ENCODE assay signal across 9 cellular contexts in genomic region chr12:52867636-52868035, GRCh38. TPM values are rescaled to one million over a fixed set of nuclear protein-coding genes. Genes with fewer than 3 reads are reported as not detected.
DNase-seq lines count a peak whose midpoint lies in the region; ATAC-seq and TF ChIP-seq lines count a peak whose summit lies in the region.
"Had no signal": no experiment of that assay in that cellular context is flagged by ENCODE, and none has a peak within 500 bp of the region (broad histone marks: within the 10 kb centered on the region; RNA-seq: fewer than 3 reads in every experiment).

No MANE protein-coding gene starts in this region.

- H3K36me3 Mint-ChIP-seq in activated T-cell treated with anti-CD3 and anti-CD28 coated beads, Interleukin-2, amount 50 U/mL, for 72 hours (ENCODE audit: insufficient read depth in 2 of 2) = no peaks in the 10 kb centered on the region
- H3K36me3 Mint-ChIP-seq in activated naive CD4-positive, alpha-beta T cell treated with anti-CD3 and anti-CD28 coated beads, Interleukin-2, amount 10 ng/mL, durations not matched to agents 7 days and 5 days = no peaks in the 10 kb centered on the region
- no peaks in the 10 kb centered on the region for H3K36me3 Mint-ChIP-seq in type B pancreatic cell

- DNase-seq in activated T-cell treated with anti-CD3 and anti-CD28 coated beads for 24 hours (ENCODE audit: low read depth) (peak; percentile 14), lower leg skin (ENCODE audit: low spot score in 2 of 2) (peak; percentile 87 to 96), type B pancreatic cell (ENCODE audit: extremely low spot score, unreplicated experiment) (no peak), SIG-M5 (lab: John Stamatoyannopoulos, UW) (no peak)
- DNase-seq in activated T-cell treated with anti-CD3 and anti-CD28 coated beads, Interleukin-2, amount 50 U/mL, for 72 hours = no peak
- DNase-seq in activated naive CD4-positive, alpha-beta T cell treated with anti-CD3 and anti-CD28 coated beads, Interleukin-2, amount 10 ng/mL, durations not matched to agents 7 days and 5 days = peak; percentile 69

- H3K4me3 ChIP-seq in lower leg skin (ENCODE audit: low read depth, poor library complexity, severe bottlenecking) = no peak overlapping the region

- 3 to 15% methylated on average over 8 to 9 of the region's 9 CpGs for WGBS in lower leg skin, 2 donors

- intact Hi-C loops in lower leg skin (cut with DNase I; ENCODE audit: low total_unique reads) = loop anchor here (5.0 to 10.0 kb wide), 2 partner anchors 183 to 290 kb away; partner anchors contain the start of gene KRT1

- CTCF ChIA-PET in activated naive CD4-positive, alpha-beta T cell treated with anti-CD3 and anti-CD28 coated beads, Interleukin-2, amount 10 ng/mL, durations not matched to agents 7 days and 5 days (lab: Charles Lee) = interaction anchor here (0.6 to 10.1 kb wide), 7 partner anchors 12 to 711 kb away, joined by 3 to 244 read pairs (median 3); partner anchors contain the start of gene KRT1

- no peak overlapping the region for H3K27ac Mint-ChIP-seq in activated T-cell treated with anti-CD3 and anti-CD28 coated beads, Interleukin-2, amount 50 U/mL, for 72 hours
- no peak overlapping the region for H3K27ac Mint-ChIP-seq in activated naive CD4-positive, alpha-beta T cell treated with anti-CD3 and anti-CD28 coated beads, Interleukin-2, amount 10 ng/mL, durations not matched to agents 7 days and 5 days
- peak overlapping the region; percentile 94 for H3K27ac Mint-ChIP-seq in type B pancreatic cell

- TF ChIP-seq POLR2A in lower leg skin (IDR thresholded peaks at IDR 0.05) = no peak

- TF ChIP-seq CTCF in lower leg skin (IDR thresholded peaks at IDR 0.05) = no peak
- no peak for TF ChIP-seq CTCF in type B pancreatic cell (conservative IDR thresholded peaks at IDR 0.05)

- no peaks in the 10 kb centered on the region for H3K9me3 Mint-ChIP-seq in activated T-cell treated with anti-CD3 and anti-CD28 coated beads, Interleukin-2, amount 50 U/mL, for 72 hours
- H3K9me3 Mint-ChIP-seq in activated naive CD4-positive, alpha-beta T cell treated with anti-CD3 and anti-CD28 coated beads, Interleukin-2, amount 10 ng/mL, durations not matched to agents 7 days and 5 days = no peaks in the 10 kb centered on the region
- no peaks in the 10 kb centered on the region for H3K9me3 Mint-ChIP-seq in type B pancreatic cell

- ATAC-seq in activated T-cell treated with anti-CD3 and anti-CD28 coated beads, Interleukin-2, amount 50 U/mL, for 72 hours (replicated peaks in 1 of 2) = no peak
- ATAC-seq in GM18517 (IDR thresholded peaks at IDR 0.05; ENCODE audit: unreplicated experiment) (no peak), HG02571 (IDR thresholded peaks at IDR 0.05; ENCODE audit: unreplicated experiment) (no peak)

- peaks cover 5% of the 10 kb centered on the region for H3K27me3 Mint-ChIP-seq in activated T-cell treated with anti-CD3 and anti-CD28 coated beads, Interleukin-2, amount 50 U/mL, for 72 hours (ENCODE audit: low read depth)
- H3K27me3 Mint-ChIP-seq in activated naive CD4-positive, alpha-beta T cell treated with anti-CD3 and anti-CD28 coated beads, Interleukin-2, amount 10 ng/mL, durations not matched to agents 7 days and 5 days = peaks cover 29% of the 10 kb centered on the region
- no peaks in the 10 kb centered on the region for H3K27me3 Mint-ChIP-seq in type B pancreatic cell

- no peak overlapping the region for H3K4me3 Mint-ChIP-seq in activated T-cell treated with anti-CD3 and anti-CD28 coated beads, Interleukin-2, amount 50 U/mL, for 72 hours
- no peak overlapping the region for H3K4me3 Mint-ChIP-seq in activated naive CD4-positive, alpha-beta T cell treated with anti-CD3 and anti-CD28 coated beads, Interleukin-2, amount 10 ng/mL, durations not matched to agents 7 days and 5 days
- H3K4me3 Mint-ChIP-seq in type B pancreatic cell = peak overlapping the region; percentile 35

- H3K4me1 Mint-ChIP-seq in activated T-cell treated with anti-CD3 and anti-CD28 coated beads, Interleukin-2, amount 50 U/mL, for 72 hours (ENCODE audit: low read depth) = peaks cover 22% of the 10 kb centered on the region
- H3K4me1 Mint-ChIP-seq in activated naive CD4-positive, alpha-beta T cell treated with anti-CD3 and anti-CD28 coated beads, Interleukin-2, amount 10 ng/mL, durations not matched to agents 7 days and 5 days = peaks cover 21% of the 10 kb centered on the region
- peaks cover 5% of the 10 kb centered on the region for H3K4me1 Mint-ChIP-seq in type B pancreatic cell (ENCODE audit: unreplicated experiment)

RNA-seq across cellular contexts. Expression of gene KRT78, which starts 18.8 kb away (rescaled TPM):
- not detected for total RNA-seq in activated T-cell treated with anti-CD3 and anti-CD28 coated beads, Interleukin-2, amount 50 U/mL, for 72 hours
- total RNA-seq in lower leg skin = 100 to 1,000 TPM; 114 to 250 (median 183) TPM
- 14.7 and 29.1 TPM in 2 replicates for total RNA-seq in type B pancreatic cell (ENCODE audit: low replicate concordance)
- total RNA-seq: NCI-H460 had no signal

RNA-seq across cellular contexts. Expression of gene KRT79, which starts 33.5 kb away (rescaled TPM):
- under 1 TPM; 0.19 to 0.26 TPM for total RNA-seq in activated T-cell treated with anti-CD3 and anti-CD28 coated beads, Interleukin-2, amount 50 U/mL, for 72 hours
- 100 to 1,000 TPM in 2 of 4 donors, 10 to 100 TPM in 1, 1 to 10 TPM in 1; 8.5 to 259 (median 78.2) TPM for total RNA-seq in lower leg skin
- not detected in 2 replicates for total RNA-seq in type B pancreatic cell (ENCODE audit: low replicate concordance)
- total RNA-seq: NCI-H460 had no signal

RNA-seq across cellular contexts. Expression of gene KRT8, which starts 37.2 kb away (rescaled TPM):
- total RNA-seq in activated T-cell treated with anti-CD3 and anti-CD28 coated beads, Interleukin-2, amount 50 U/mL, for 72 hours = under 1 TPM; 0.65 TPM
- total RNA-seq in lower leg skin (10 to 100 TPM; 18.1 to 96.0 (median 58.2) TPM), type B pancreatic cell (ENCODE audit: low replicate concordance) (768 and 2,227 TPM in 2 replicates)

RNA-seq across cellular contexts. Expression of gene KRT4, which starts 53.7 kb away (rescaled TPM):
- total RNA-seq in activated T-cell treated with anti-CD3 and anti-CD28 coated beads, Interleukin-2, amount 50 U/mL, for 72 hours = under 1 TPM in 1 of 2 donors, not detected in 1; 0.10 TPM
- 1 to 10 TPM in 1 of 4 donors, under 1 TPM in 2, not detected in 1; 0.51 to 1.1 (median 0.83) TPM for total RNA-seq in lower leg skin
- 1,276 and 3,134 TPM in 2 replicates for total RNA-seq in type B pancreatic cell (ENCODE audit: low replicate concordance)
- total RNA-seq: NCI-H460 had no signal

Comparison
In these comparisons a context has a peak if more than half of its experiments do, and no peak if none do; other contexts are left out.
1. DNase-seq: peak in activated T-cell treated with anti-CD3 and anti-CD28 coated beads for 24 hours (single experiment), activated naive CD4-positive, alpha-beta T cell treated with anti-CD3 and anti-CD28 coated beads, Interleukin-2, amount 10 ng/mL, durations not matched to agents 7 days and 5 days (single experiment) and lower leg skin (2 of 2); none in activated T-cell treated with anti-CD3 and anti-CD28 coated beads, Interleukin-2, amount 50 U/mL, for 72 hours (0 of 2), type B pancreatic cell (single experiment) and SIG-M5 (single experiment).
2. RNA of gene KRT78, which starts 18.8 kb away (total RNA-seq): 114 to 250 TPM in lower leg skin and 14.7 to 29.1 TPM in type B pancreatic cell; not detected in activated T-cell treated with anti-CD3 and anti-CD28 coated beads, Interleukin-2, amount 50 U/mL, for 72 hours; every median in the first group is over 10 times any median in the second.
3. RNA of gene KRT8, which starts 37.2 kb away (total RNA-seq): 768 to 2,227 TPM in type B pancreatic cell and 18.1 to 96.0 TPM in lower leg skin; 0.65 TPM in activated T-cell treated with anti-CD3 and anti-CD28 coated beads, Interleukin-2, amount 50 U/mL, for 72 hours; every median in the first group is over 10 times any median in the second.